Comparison of ENCODE assay signal across 1 cellular context in the genomic region with DNA sequence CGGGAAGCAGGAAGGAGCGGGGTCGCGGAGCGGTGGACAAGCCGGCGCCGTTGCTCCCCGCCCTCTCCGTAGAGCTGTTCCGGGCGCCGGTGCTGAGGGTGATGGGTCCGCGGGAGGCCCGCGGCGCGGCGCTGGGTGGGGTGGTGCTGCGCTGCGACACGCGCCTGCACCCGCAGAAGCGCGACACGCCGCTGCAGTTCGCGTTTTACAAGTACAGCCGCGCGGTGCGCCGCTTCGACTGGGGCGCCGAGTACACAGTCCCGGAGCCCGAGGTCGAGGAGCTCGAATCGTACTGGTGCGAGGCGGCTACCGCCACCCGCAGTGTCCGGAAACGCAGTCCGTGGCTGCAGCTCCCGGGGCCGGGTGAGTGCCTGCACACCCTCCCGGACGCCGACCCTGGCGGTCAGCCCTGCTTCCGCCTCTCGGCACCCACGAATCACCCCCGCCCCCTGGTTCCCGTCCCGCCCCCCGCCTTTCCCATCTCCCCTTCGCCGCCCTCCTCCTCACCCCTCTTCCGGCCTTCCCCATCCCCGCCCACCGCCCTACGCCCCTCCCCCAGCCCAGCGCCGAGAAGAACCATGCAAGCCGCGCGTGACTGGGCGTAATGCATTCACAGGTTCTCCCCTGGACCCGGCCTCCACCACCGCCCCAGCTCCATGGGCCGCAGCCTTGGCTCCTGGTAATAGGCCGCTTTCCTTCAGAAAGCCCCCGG.
TF ChIP-seq lines count a peak whose summit lies in the region.

No MANE protein-coding gene starts in this region.

TF ChIP-seq in K562, 482 proteins besides CTCF, POLR2A, EP300 and RAD21 (continued from another document and continues in another):
- TF ChIP-seq, protein P1, sequence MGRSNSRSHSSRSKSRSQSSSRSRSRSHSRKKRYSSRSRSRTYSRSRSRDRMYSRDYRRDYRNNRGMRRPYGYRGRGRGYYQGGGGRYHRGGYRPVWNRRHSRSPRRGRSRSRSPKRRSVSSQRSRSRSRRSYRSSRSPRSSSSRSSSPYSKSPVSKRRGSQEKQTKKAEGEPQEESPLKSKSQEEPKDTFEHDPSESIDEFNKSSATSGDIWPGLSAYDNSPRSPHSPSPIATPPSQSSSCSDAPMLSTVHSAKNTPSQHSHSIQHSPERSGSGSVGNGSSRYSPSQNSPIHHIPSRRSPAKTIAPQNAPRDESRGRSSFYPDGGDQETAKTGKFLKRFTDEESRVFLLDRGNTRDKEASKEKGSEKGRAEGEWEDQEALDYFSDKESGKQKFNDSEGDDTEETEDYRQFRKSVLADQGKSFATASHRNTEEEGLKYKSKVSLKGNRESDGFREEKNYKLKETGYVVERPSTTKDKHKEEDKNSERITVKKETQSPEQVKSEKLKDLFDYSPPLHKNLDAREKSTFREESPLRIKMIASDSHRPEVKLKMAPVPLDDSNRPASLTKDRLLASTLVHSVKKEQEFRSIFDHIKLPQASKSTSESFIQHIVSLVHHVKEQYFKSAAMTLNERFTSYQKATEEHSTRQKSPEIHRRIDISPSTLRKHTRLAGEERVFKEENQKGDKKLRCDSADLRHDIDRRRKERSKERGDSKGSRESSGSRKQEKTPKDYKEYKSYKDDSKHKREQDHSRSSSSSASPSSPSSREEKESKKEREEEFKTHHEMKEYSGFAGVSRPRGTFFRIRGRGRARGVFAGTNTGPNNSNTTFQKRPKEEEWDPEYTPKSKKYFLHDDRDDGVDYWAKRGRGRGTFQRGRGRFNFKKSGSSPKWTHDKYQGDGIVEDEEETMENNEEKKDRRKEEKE (IDR thresholded peaks at IDR 0.05; ENCODE audit: borderline replicate concordance in 1 of 2, control insufficient read depth in 1 of 2, low read depth in 2 of 2, low read length in 1 of 2): no peak; a peak in 1 of 4 replicates
- TF ChIP-seq, protein P2, sequence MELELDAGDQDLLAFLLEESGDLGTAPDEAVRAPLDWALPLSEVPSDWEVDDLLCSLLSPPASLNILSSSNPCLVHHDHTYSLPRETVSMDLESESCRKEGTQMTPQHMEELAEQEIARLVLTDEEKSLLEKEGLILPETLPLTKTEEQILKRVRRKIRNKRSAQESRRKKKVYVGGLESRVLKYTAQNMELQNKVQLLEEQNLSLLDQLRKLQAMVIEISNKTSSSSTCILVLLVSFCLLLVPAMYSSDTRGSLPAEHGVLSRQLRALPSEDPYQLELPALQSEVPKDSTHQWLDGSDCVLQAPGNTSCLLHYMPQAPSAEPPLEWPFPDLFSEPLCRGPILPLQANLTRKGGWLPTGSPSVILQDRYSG (tag; conservative IDR thresholded peaks at IDR 0.05; ENCODE audit: low read depth): no peak
- TF ChIP-seq ZKSCAN8 (CRISPR knock-in tag; IDR thresholded peaks at IDR 0.05) (no peak), ZFPM2 (CRISPR knock-in tag; IDR thresholded peaks at IDR 0.05) (no peak), ZNF77 (CRISPR knock-in tag; IDR thresholded peaks at IDR 0.05) (no peak), ZNF134 (CRISPR knock-in tag; conservative IDR thresholded peaks at IDR 0.05) (no peak), DMBX1 (CRISPR knock-in tag; IDR thresholded peaks at IDR 0.05; ENCODE audit: borderline replicate concordance) (no peak), TRIM24 (IDR thresholded peaks at IDR 0.05) (no peak), ZFP36 (IDR thresholded peaks at IDR 0.05; ENCODE audit: low read depth, low read length, partially characterized antibody) (no peak), SIRT6 (IDR thresholded peaks at IDR 0.05; ENCODE audit: low read depth, low read length) (no peak), TGIF2 (CRISPR knock-in tag; IDR thresholded peaks at IDR 0.05) (no peak), ZNF780A (CRISPR knock-in tag; IDR thresholded peaks at IDR 0.05) (no peak), MYC (IDR thresholded peaks at IDR 0.05; ENCODE audit: low read depth, low read length) (peak; percentile 73; the same call in 1 of the 2 replicates), MYC (CRISPR knock-in tag; IDR thresholded peaks at IDR 0.05; ENCODE audit: borderline replicate concordance, low read depth) (no peak), NR2C1 (IDR thresholded peaks at IDR 0.05) (no peak), NR2C1 (tag; IDR thresholded peaks at IDR 0.05) (no peak), CHD2 (IDR thresholded peaks at IDR 0.05; ENCODE audit: low read depth, low read length) (peak; percentile 80), ZNF143 (CRISPR knock-in tag; IDR thresholded peaks at IDR 0.05) (no peak), ZNF184 (CRISPR knock-in tag; IDR thresholded peaks at IDR 0.05) (no peak), NCOA4 (IDR thresholded peaks at IDR 0.05; ENCODE audit: partially characterized antibody) (no peak), MAFF (IDR thresholded peaks at IDR 0.05; ENCODE audit: low read length) (no peak), ZNF76 (CRISPR knock-in tag; IDR thresholded peaks at IDR 0.05; ENCODE audit: borderline replicate concordance) (peak; percentile 49; the same call in 1 of the 2 replicates), C11orf30 (IDR thresholded peaks at IDR 0.05; ENCODE audit: low read depth) (no peak; the same call in 1 of the 2 replicates), SRSF7 (optimal IDR thresholded peaks at IDR 0.05; ENCODE audit: low read depth, low read length) (no peak), ZNF79 (CRISPR knock-in tag; IDR thresholded peaks at IDR 0.05; ENCODE audit: low read depth) (no peak), ZNF175 (CRISPR knock-in tag; IDR thresholded peaks at IDR 0.05; ENCODE audit: low read depth) (no peak)
- TF ChIP-seq, protein P3, sequence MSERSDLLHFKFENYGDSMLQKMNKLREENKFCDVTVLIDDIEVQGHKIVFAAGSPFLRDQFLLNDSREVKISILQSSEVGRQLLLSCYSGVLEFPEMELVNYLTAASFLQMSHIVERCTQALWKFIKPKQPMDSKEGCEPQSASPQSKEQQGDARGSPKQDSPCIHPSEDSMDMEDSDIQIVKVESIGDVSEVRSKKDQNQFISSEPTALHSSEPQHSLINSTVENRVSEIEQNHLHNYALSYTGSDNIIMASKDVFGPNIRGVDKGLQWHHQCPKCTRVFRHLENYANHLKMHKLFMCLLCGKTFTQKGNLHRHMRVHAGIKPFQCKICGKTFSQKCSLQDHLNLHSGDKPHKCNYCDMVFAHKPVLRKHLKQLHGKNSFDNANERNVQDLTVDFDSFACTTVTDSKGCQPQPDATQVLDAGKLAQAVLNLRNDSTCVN (CRISPR knock-in tag; IDR thresholded peaks at IDR 0.05): no peak
- TF ChIP-seq, protein P4, sequence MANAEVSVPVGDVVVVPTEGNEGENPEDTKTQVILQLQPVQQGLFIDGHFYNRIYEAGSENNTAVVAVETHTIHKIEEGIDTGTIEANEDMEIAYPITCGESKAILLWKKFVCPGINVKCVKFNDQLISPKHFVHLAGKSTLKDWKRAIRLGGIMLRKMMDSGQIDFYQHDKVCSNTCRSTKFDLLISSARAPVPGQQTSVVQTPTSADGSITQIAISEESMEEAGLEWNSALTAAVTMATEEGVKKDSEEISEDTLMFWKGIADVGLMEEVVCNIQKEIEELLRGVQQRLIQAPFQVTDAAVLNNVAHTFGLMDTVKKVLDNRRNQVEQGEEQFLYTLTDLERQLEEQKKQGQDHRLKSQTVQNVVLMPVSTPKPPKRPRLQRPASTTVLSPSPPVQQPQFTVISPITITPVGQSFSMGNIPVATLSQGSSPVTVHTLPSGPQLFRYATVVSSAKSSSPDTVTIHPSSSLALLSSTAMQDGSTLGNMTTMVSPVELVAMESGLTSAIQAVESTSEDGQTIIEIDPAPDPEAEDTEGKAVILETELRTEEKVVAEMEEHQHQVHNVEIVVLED (CRISPR knock-in tag; IDR thresholded peaks at IDR 0.05): peak; percentile 49; the same call in 1 of the 2 replicates
- TF ChIP-seq, protein P5, sequence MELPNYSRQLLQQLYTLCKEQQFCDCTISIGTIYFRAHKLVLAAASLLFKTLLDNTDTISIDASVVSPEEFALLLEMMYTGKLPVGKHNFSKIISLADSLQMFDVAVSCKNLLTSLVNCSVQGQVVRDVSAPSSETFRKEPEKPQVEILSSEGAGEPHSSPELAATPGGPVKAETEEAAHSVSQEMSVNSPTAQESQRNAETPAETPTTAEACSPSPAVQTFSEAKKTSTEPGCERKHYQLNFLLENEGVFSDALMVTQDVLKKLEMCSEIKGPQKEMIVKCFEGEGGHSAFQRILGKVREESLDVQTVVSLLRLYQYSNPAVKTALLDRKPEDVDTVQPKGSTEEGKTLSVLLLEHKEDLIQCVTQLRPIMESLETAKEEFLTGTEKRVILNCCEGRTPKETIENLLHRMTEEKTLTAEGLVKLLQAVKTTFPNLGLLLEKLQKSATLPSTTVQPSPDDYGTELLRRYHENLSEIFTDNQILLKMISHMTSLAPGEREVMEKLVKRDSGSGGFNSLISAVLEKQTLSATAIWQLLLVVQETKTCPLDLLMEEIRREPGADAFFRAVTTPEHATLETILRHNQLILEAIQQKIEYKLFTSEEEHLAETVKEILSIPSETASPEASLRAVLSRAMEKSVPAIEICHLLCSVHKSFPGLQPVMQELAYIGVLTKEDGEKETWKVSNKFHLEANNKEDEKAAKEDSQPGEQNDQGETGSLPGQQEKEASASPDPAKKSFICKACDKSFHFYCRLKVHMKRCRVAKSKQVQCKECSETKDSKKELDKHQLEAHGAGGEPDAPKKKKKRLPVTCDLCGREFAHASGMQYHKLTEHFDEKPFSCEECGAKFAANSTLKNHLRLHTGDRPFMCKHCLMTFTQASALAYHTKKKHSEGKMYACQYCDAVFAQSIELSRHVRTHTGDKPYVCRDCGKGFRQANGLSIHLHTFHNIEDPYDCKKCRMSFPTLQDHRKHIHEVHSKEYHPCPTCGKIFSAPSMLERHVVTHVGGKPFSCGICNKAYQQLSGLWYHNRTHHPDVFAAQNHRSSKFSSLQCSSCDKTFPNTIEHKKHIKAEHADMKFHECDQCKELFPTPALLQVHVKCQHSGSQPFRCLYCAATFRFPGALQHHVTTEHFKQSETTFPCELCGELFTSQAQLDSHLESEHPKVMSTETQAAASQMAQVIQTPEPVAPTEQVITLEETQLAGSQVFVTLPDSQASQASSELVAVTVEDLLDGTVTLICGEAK (IDR thresholded peaks at IDR 0.05): peak; percentile 69
- TF ChIP-seq, protein P5 (CRISPR knock-in tag; IDR thresholded peaks at IDR 0.05): peak; percentile 46; the same call in 1 of the 2 replicates
- TF ChIP-seq, protein P6, sequence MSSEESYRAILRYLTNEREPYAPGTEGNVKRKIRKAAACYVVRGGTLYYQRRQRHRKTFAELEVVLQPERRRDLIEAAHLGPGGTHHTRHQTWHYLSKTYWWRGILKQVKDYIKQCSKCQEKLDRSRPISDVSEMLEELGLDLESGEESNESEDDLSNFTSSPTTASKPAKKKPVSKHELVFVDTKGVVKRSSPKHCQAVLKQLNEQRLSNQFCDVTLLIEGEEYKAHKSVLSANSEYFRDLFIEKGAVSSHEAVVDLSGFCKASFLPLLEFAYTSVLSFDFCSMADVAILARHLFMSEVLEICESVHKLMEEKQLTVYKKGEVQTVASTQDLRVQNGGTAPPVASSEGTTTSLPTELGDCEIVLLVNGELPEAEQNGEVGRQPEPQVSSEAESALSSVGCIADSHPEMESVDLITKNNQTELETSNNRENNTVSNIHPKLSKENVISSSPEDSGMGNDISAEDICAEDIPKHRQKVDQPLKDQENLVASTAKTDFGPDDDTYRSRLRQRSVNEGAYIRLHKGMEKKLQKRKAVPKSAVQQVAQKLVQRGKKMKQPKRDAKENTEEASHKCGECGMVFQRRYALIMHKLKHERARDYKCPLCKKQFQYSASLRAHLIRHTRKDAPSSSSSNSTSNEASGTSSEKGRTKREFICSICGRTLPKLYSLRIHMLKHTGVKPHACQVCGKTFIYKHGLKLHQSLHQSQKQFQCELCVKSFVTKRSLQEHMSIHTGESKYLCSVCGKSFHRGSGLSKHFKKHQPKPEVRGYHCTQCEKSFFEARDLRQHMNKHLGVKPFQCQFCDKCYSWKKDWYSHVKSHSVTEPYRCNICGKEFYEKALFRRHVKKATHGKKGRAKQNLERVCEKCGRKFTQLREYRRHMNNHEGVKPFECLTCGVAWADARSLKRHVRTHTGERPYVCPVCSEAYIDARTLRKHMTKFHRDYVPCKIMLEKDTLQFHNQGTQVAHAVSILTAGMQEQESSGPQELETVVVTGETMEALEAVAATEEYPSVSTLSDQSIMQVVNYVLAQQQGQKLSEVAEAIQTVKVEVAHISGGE (CRISPR knock-in tag; IDR thresholded peaks at IDR 0.05): peak in 2 of 3 experiments; percentile 73 to 92; a peak in 4 of 6 replicates
- TF ChIP-seq, protein P7, sequence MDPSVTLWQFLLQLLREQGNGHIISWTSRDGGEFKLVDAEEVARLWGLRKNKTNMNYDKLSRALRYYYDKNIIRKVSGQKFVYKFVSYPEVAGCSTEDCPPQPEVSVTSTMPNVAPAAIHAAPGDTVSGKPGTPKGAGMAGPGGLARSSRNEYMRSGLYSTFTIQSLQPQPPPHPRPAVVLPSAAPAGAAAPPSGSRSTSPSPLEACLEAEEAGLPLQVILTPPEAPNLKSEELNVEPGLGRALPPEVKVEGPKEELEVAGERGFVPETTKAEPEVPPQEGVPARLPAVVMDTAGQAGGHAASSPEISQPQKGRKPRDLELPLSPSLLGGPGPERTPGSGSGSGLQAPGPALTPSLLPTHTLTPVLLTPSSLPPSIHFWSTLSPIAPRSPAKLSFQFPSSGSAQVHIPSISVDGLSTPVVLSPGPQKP (CRISPR knock-in tag; IDR thresholded peaks at IDR 0.05): no peak
- TF ChIP-seq, protein P8, sequence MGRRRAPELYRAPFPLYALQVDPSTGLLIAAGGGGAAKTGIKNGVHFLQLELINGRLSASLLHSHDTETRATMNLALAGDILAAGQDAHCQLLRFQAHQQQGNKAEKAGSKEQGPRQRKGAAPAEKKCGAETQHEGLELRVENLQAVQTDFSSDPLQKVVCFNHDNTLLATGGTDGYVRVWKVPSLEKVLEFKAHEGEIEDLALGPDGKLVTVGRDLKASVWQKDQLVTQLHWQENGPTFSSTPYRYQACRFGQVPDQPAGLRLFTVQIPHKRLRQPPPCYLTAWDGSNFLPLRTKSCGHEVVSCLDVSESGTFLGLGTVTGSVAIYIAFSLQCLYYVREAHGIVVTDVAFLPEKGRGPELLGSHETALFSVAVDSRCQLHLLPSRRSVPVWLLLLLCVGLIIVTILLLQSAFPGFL (CRISPR knock-in tag; IDR thresholded peaks at IDR 0.05): no peak
